ENCODE assay signal across 8 cellular contexts in genomic region chr3:72338942-72339749, GRCh38.
A peak's percentile ranks its signal among the peaks of the same experiment; 100 is the strongest.
DNase-seq lines count a peak whose midpoint lies in the region; ATAC-seq and TF ChIP-seq lines count a peak whose summit lies in the region.

No MANE protein-coding gene starts in this region.

- no peaks in the 10 kb centered on the region for H3K36me3 ChIP-seq in left ventricle myocardium inferior
- H3K36me3 ChIP-seq in CD8-positive, alpha-beta memory T cell (ENCODE audit: insufficient read depth, low read length): no peaks in the 10 kb centered on the region

- H3K4me1 ChIP-seq in left ventricle myocardium inferior: peaks cover 36% of the 10 kb centered on the region
- peaks cover 21% of the 10 kb centered on the region for H3K4me1 ChIP-seq in CD8-positive, alpha-beta memory T cell (ENCODE audit: insufficient read depth, low read length)

- peaks cover 18% of the 10 kb centered on the region for H3K4me1 Mint-ChIP-seq in activated CD8-positive, alpha-beta memory T cell treated with anti-CD3 and anti-CD28 coated beads, Interleukin-2, amount 10 ng/mL, durations not matched to agents 7 days and 5 days
- H3K4me1 Mint-ChIP-seq in osteocyte (ENCODE audit: unreplicated experiment): peaks cover 33% of the 10 kb centered on the region
- H3K4me1 Mint-ChIP-seq in CD8-positive, alpha-beta memory T cell: peaks cover 13 to 18% (median 17%) of the 10 kb centered on the region in 3 donors

- H3K9me3 ChIP-seq in left ventricle myocardium inferior (replicated peaks): no peaks in the 10 kb centered on the region
- H3K9me3 ChIP-seq in CD8-positive, alpha-beta memory T cell (ENCODE audit: low read length): no peaks in the 10 kb centered on the region

- no peaks in the 10 kb centered on the region for H3K27me3 ChIP-seq in left ventricle myocardium inferior (ENCODE audit: low read depth)
- no peaks in the 10 kb centered on the region for H3K27me3 ChIP-seq in CD8-positive, alpha-beta memory T cell (ENCODE audit: insufficient read depth, low read length, poor library complexity, severe bottlenecking)

- no peak overlapping the region for H3K27ac ChIP-seq in left ventricle myocardium inferior (replicated peaks)
- no peak overlapping the region for H3K27ac ChIP-seq in CD8-positive, alpha-beta memory T cell (ENCODE audit: low read depth, low read length)

- intact Hi-C loops in left ventricle myocardium inferior (cut with micrococcal nuclease): no loop called here

- POLR2A ChIA-PET in CD8-positive, alpha-beta memory T cell (lab: Charles Lee): no interaction called here

- no peaks in the 10 kb centered on the region for H3K36me3 Mint-ChIP-seq in activated CD8-positive, alpha-beta memory T cell treated with anti-CD3 and anti-CD28 coated beads, Interleukin-2, amount 10 ng/mL, durations not matched to agents 7 days and 5 days
- no peaks in the 10 kb centered on the region for H3K36me3 Mint-ChIP-seq in osteocyte (ENCODE audit: unreplicated experiment)
- H3K36me3 Mint-ChIP-seq in CD8-positive, alpha-beta memory T cell: no peaks in the 10 kb centered on the region

- no peak overlapping the region for H3K4me3 ChIP-seq in left ventricle myocardium inferior
- H3K4me3 ChIP-seq in CD8-positive, alpha-beta memory T cell (ENCODE audit: low read length): no peak overlapping the region

- CTCF ChIA-PET in activated CD8-positive, alpha-beta memory T cell treated with anti-CD3 and anti-CD28 coated beads, Interleukin-2, amount 10 ng/mL, durations not matched to agents 7 days and 5 days (lab: Charles Lee): no interaction called here
- CTCF ChIA-PET in CD8-positive, alpha-beta memory T cell (lab: Charles Lee): no interaction called here

- H3K27me3 Mint-ChIP-seq in activated CD8-positive, alpha-beta memory T cell treated with anti-CD3 and anti-CD28 coated beads, Interleukin-2, amount 10 ng/mL, durations not matched to agents 7 days and 5 days: no peaks in the 10 kb centered on the region
- no peaks in the 10 kb centered on the region for H3K27me3 Mint-ChIP-seq in osteocyte (ENCODE audit: unreplicated experiment)
- no peaks in the 10 kb centered on the region for H3K27me3 Mint-ChIP-seq in CD8-positive, alpha-beta memory T cell

- peak; percentile 41 for ATAC-seq in HG03045 (IDR thresholded peaks at IDR 0.05; ENCODE audit: unreplicated experiment)
- peak; percentile 50 for ATAC-seq in activated CD8-positive, alpha-beta memory T cell treated with anti-CD3 and anti-CD28 coated beads, Interleukin-2, amount 10 ng/mL, durations not matched to agents 7 days and 5 days

- H3K27ac Mint-ChIP-seq in activated CD8-positive, alpha-beta memory T cell treated with anti-CD3 and anti-CD28 coated beads, Interleukin-2, amount 10 ng/mL, durations not matched to agents 7 days and 5 days: no peak overlapping the region
- H3K27ac Mint-ChIP-seq in osteocyte (ENCODE audit: unreplicated experiment): no peak overlapping the region
- no peak overlapping the region for H3K27ac Mint-ChIP-seq in CD8-positive, alpha-beta memory T cell

- H3K9me3 Mint-ChIP-seq in activated CD8-positive, alpha-beta memory T cell treated with anti-CD3 and anti-CD28 coated beads, Interleukin-2, amount 10 ng/mL, durations not matched to agents 7 days and 5 days (ENCODE audit: low read depth): no peaks in the 10 kb centered on the region
- H3K9me3 Mint-ChIP-seq in osteocyte (ENCODE audit: unreplicated experiment): no peaks in the 10 kb centered on the region
- no peaks in the 10 kb centered on the region for H3K9me3 Mint-ChIP-seq in CD8-positive, alpha-beta memory T cell

- no peak for TF ChIP-seq CTCF in left ventricle myocardium inferior (IDR thresholded peaks at IDR 0.05; ENCODE audit: borderline replicate concordance)
- TF ChIP-seq CTCF in osteocyte (IDR thresholded peaks at IDR 0.05): no peak

- H3K4me3 Mint-ChIP-seq in activated CD8-positive, alpha-beta memory T cell treated with anti-CD3 and anti-CD28 coated beads, Interleukin-2, amount 10 ng/mL, durations not matched to agents 7 days and 5 days: no peak overlapping the region
- H3K4me3 Mint-ChIP-seq in osteocyte (ENCODE audit: unreplicated experiment): no peak overlapping the region
- no peak overlapping the region for H3K4me3 Mint-ChIP-seq in CD8-positive, alpha-beta memory T cell

- DNase-seq in AG20443 (ENCODE audit: low spot score) (peak; percentile 87), left ventricle myocardium inferior (peak; percentile 22), inferior parietal cortex (ENCODE audit: extremely low spot score) (no peak), osteocyte (ENCODE audit: extremely low spot score, unreplicated experiment) (no peak)
- peak; percentile 58 for DNase-seq in activated CD8-positive, alpha-beta memory T cell treated with anti-CD3 and anti-CD28 coated beads, Interleukin-2, amount 10 ng/mL, durations not matched to agents 7 days and 5 days
- peak; percentile 68 for DNase-seq in stimulated activated CD4-positive, alpha-beta T cell treated with anti-CD3 and anti-CD28 coated beads, Interleukin-4, amount 100 ng/mL, for 1 hour
- DNase-seq in CD8-positive, alpha-beta memory T cell: no peak

Comparison
In these comparisons a context has a peak if more than half of its experiments do, and no peak if none do; other contexts are left out.
1. DNase-seq: peak in AG20443 (single experiment), activated CD8-positive, alpha-beta memory T cell treated with anti-CD3 and anti-CD28 coated beads, Interleukin-2, amount 10 ng/mL, durations not matched to agents 7 days and 5 days (single experiment), left ventricle myocardium inferior (single experiment) and stimulated activated CD4-positive, alpha-beta T cell treated with anti-CD3 and anti-CD28 coated beads, Interleukin-4, amount 100 ng/mL, for 1 hour (single experiment); none in inferior parietal cortex (single experiment), osteocyte (single experiment) and CD8-positive, alpha-beta memory T cell (0 of 5).